19 cellular contexts compared by ENCODE assay signal in genomic region chr15:49083471-49084284, GRCh38. TPM values are rescaled to one million over a fixed set of nuclear protein-coding genes. Genes with fewer than 3 reads are reported as not detected.
DNase-seq lines count a peak whose midpoint lies in the region; ATAC-seq, FAIRE-seq and TF ChIP-seq lines count a peak whose summit lies in the region.
"Had no signal": no experiment of that assay in that cellular context is flagged by ENCODE, and none has a peak within 500 bp of the region (broad histone marks: within the 10 kb centered on the region; RNA-seq: fewer than 3 reads in every experiment).

No MANE protein-coding gene starts in this region.

- H2AFZ ChIP-seq in K562 (ENCODE audit: low read depth, low read length) = no peak overlapping the region

- H3K9ac ChIP-seq in K562 (ENCODE audit: insufficient read depth in 1 of 2, low read depth in 2 of 2, low read length in 2 of 2) = no peak overlapping the region

- CTCF ChIA-PET in K562 (lab: Yijun Ruan, JAX; ENCODE audit: low intra/inter-chr PET ratio) = no interaction called here

- in situ Hi-C loops in K562 (cut with MboI) = no loop called here

- no peaks in the 10 kb centered on the region for H3K79me2 ChIP-seq in K562 (ENCODE audit: control insufficient read depth, insufficient read depth, low read length)

- POLR2A ChIA-PET in K562 (lab: Yijun Ruan, JAX) = interaction anchor here (1.0 kb wide), 1 partner anchor 12 kb away, joined by 5 read pairs; no protein-coding TSS in a partner anchor

- ATAC-seq in K562 = no peak
- ATAC-seq: activated CD4-positive, CD25-positive, alpha-beta regulatory T cell treated with anti-CD3 and anti-CD28 coated beads, Interleukin-2, amount 50 U/mL, for 24 hours; left lobe of liver; natural killer cell had no signal

- no peak for TF ChIP-seq EP300 in K562 (IDR thresholded peaks at IDR 0.05; ENCODE audit: low read length)

- H3K36me3 ChIP-seq in K562 (ENCODE audit: control insufficient read depth, insufficient read depth, low read length) = no peaks in the 10 kb centered on the region
- H3K36me3 ChIP-seq: BE2C, stomach had no signal

- H4K20me1 ChIP-seq in K562 (replicated peaks; ENCODE audit: control insufficient read depth, insufficient read depth, low read length) = no peaks in the 10 kb centered on the region

- H3K9me3 ChIP-seq in K562 (replicated peaks; ENCODE audit: control insufficient read depth, insufficient read depth, low read depth, low read length) = no peaks in the 10 kb centered on the region
- H3K9me3 ChIP-seq: BE2C, stomach had no signal

- no peak for TF ChIP-seq CTCF in K562 (IDR thresholded peaks at IDR 0.05 in 2 of 3, conservative IDR thresholded peaks at IDR 0.05 in 1 of 3; ENCODE audit: insufficient read depth in 2 of 3, low read depth in 1 of 3, low read length in 3 of 3)

- FAIRE-seq in K562 (lab: Jason Lieb, UNC) = no peak

- no peak overlapping the region for H3K4me2 ChIP-seq in K562 (ENCODE audit: insufficient read depth, low read length)

- no TSS peak for BruUV-seq in K562 (replicated peaks; lab: Mats Ljungman, UMichigan)

- no peak for TF ChIP-seq POLR2A in K562 (conservative IDR thresholded peaks at IDR 0.05)

- 72% methylated on average over 5 of the region's 5 CpGs for WGBS in K562 (ENCODE audit: insufficient coverage, low coverage, missing lambda C conversion rate)

- intact Hi-C loops in K562 (cut with micrococcal nuclease) = no loop called here

- peaks cover 0 to 4% of the 10 kb centered on the region in 2 experiments; a peak in 1 of 5 replicates for H3K4me1 ChIP-seq in K562 (replicated peaks in 1 of 2; ENCODE audit: control insufficient read depth in 2 of 2, insufficient read depth in 2 of 2, low read length in 2 of 2)
- H3K4me1 ChIP-seq: BE2C, stomach had no signal

- no peaks in the 10 kb centered on the region for H3K9me1 ChIP-seq in K562 (ENCODE audit: control insufficient read depth, insufficient read depth, low read length)

- peak; percentile 31 for DNase-seq in GM04503 (ENCODE audit: low read depth)
- no peak for DNase-seq in K562 (ENCODE audit: extremely low read depth in 1 of 4, low spot score in 3 of 4)
- DNase-seq in iris pigment epithelial cell (ENCODE audit: low read depth) = peak; percentile 49
- DNase-seq in stimulated activated CD4-positive, alpha-beta T cell treated with anti-CD3 and anti-CD28 coated beads, Interleukin-1b, Interleukin-23, amount 100 ng/mL, for 48 hours = no peak
- DNase-seq in mesenteric fat pad (ENCODE audit: low spot score) = no peak
- DNase-seq in SHP77 (lab: John Stamatoyannopoulos, UW) = no peak
- no peak for DNase-seq in DMS 273 (lab: John Stamatoyannopoulos, UW; ENCODE audit: unreplicated experiment)
- DNase-seq: activated gamma-delta T cell treated with Interleukin-2 at 50 U/mL for 16 hours; BE2C; effector CD4-positive, alpha-beta T cell; foreskin melanocyte; natural killer cell; NCI-H187; NCI-H446 treated with DMSO at 0.1 percent for 48 hours; SIG-M5; stomach had no signal

- no peaks in the 10 kb centered on the region for H3K27me3 ChIP-seq in K562 (ENCODE audit: control insufficient read depth in 2 of 2, insufficient read depth in 2 of 2, low read length in 2 of 2)
- H3K27me3 ChIP-seq: BE2C, stomach had no signal

- no peak overlapping the region for H3K4me3 ChIP-seq in K562
- H3K4me3 ChIP-seq: stomach had no signal

- H3K27ac ChIP-seq in K562 (ENCODE audit: extremely low read depth, low read depth, low read length) = no peak overlapping the region
- peak overlapping the region; percentile 17 for H3K27ac ChIP-seq in temporal lobe (ENCODE audit: low read depth, low read length)
- H3K27ac ChIP-seq: stomach had no signal

- TF ChIP-seq RAD21 in K562 (CRISPR knock-in tag; conservative IDR thresholded peaks at IDR 0.05 in 1 of 2, IDR thresholded peaks at IDR 0.05 in 1 of 2) = no peak

TF ChIP-seq in K562, 482 proteins besides CTCF, POLR2A, EP300 and RAD21:
- TF ChIP-seq SPI1 (IDR thresholded peaks at IDR 0.05; ENCODE audit: borderline replicate concordance, low read depth, low read length) (peak; percentile 82; the same call in 1 of the 2 replicates), ZSCAN32 (CRISPR knock-in tag; IDR thresholded peaks at IDR 0.05) (no peak)

RNA-seq across cellular contexts. Expression of gene SECISBP2L, which starts 37.4 kb away (rescaled TPM):
- total RNA-seq in K562 (2011; cell fraction: chromatin; rRNA removed; ENCODE audit: low replicate concordance) = 31.4 and 68.3 TPM in 2 replicates
- 7.0 and 12.6 TPM in 2 replicates for total RNA-seq in K562 (2011; cell fraction: nucleolus; rRNA removed)
- total RNA-seq in K562 (2011; cell fraction: nucleoplasm; rRNA removed) = 19.9 and 21.0 TPM in 2 replicates
- total RNA-seq in K562 (2014; rRNA removed) (9.5 and 14.1 TPM in 2 replicates), K562 (2014; rRNA removed; fragmentation: Illumina TruSeq; extraction: Trizol) (11.8 and 13.5 TPM in 2 replicates), K562 (2015; rRNA removed; fragmentation: Illumina TruSeq; extraction: Trizol) (10.4 and 12.1 TPM in 2 replicates), K562 (2021) (10.4 and 11.5 TPM in 2 replicates), temporal lobe (85.6 TPM), mesenteric fat pad (61.0 TPM)
- polyA plus RNA-seq in K562 (2011; rRNA removed) (12.0 and 13.0 TPM in 2 replicates), K562 (2014; fragmentation: Illumina TruSeq; extraction: Trizol) (6.4 and 7.6 TPM in 2 replicates), K562 (2014; fragmentation: Nextera tagmentation; extraction: Ambion mirVana) (1 to 10 TPM in 1 of 2 experiments, under 1 TPM in 1; 0.55 to 1.1 TPM), K562 (2014; rRNA removed) (5.1 and 5.4 TPM in 2 replicates)
- polyA plus RNA-seq in K562 (2011; cell fraction: cytosol; rRNA removed) = 5.9 and 6.3 TPM in 2 replicates
- 12.6 and 13.0 TPM in 2 replicates for polyA plus RNA-seq in K562 (2011; cell fraction: nucleus; rRNA removed)
- 5.9 TPM in 2 replicates for polyA plus RNA-seq in K562 (2012)
- 20.5 and 27.6 TPM in 2 replicates for polyA minus RNA-seq in K562 (2011; rRNA and poly(A)+ RNA removed)
- polyA minus RNA-seq in K562 (2011; cell fraction: cytosol; rRNA and poly(A)+ RNA removed) = 6.0 and 8.6 TPM in 2 replicates
- 12.5 and 29.1 TPM in 2 replicates for polyA minus RNA-seq in K562 (2011; cell fraction: nucleus; rRNA and poly(A)+ RNA removed)

Comparison
In these comparisons a context has a peak if more than half of its experiments do, and no peak if none do; other contexts are left out.
1. DNase-seq: peak in GM04503 (single experiment) and iris pigment epithelial cell (single experiment); none in K562 (0 of 4), stimulated activated CD4-positive, alpha-beta T cell treated with anti-CD3 and anti-CD28 coated beads, Interleukin-1b, Interleukin-23, amount 100 ng/mL, for 48 hours (single experiment), mesenteric fat pad (single experiment), SHP77 (0 of 2) and DMS 273 (single experiment).